Comparison of ENCODE assay signal across 19 cellular contexts in the genomic region with DNA sequence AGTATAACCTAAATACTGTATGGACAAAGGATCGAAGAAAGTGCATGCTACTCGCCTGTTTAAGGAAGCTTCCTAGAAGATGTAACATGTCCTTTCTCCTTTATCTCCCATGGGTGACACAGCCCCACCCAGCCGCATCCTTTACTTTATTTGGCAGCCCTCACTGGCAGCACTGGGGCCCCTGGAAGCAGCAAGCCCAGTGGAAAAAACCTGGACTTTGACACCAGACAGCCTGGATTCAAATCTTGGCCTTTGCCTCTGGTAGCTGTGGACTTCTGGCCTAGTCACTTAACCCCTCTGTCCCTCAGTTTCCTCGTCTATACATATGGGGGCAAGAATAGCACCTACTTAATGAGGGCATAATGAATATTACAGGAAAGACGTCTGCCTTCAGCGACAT.
DNase-seq lines count a peak whose midpoint lies in the region; ATAC-seq and TF ChIP-seq lines count a peak whose summit lies in the region.
"Had no signal": no experiment of that assay in that cellular context is flagged by ENCODE, and none has a peak within 500 bp of the region (broad histone marks: within the 10 kb centered on the region; RNA-seq: fewer than 3 reads in every experiment).

No MANE protein-coding gene starts in this region.

- TF ChIP-seq RAD21 in liver (IDR thresholded peaks at IDR 0.05) = peak; percentile 40 to 49

- no peaks in the 10 kb centered on the region for H3K79me2 ChIP-seq in PC-3 (ENCODE audit: low read length)

- intact Hi-C loops in cardiac septum (cut with DNase I) (no loop called here), left ventricle myocardium inferior (cut with micrococcal nuclease) (no loop called here), transverse colon (cut with DNase I; ENCODE audit: low total_unique reads) (no loop called here), PC-3 (cut with micrococcal nuclease) (no loop called here), Calu3 (cut with micrococcal nuclease; ENCODE audit: unreplicated experiment) (no loop called here)

- no peak for TF ChIP-seq EP300 in transverse colon (IDR thresholded peaks at IDR 0.05; ENCODE audit: low read depth)

- peaks cover 20% of the 10 kb centered on the region for H3K36me3 Mint-ChIP-seq in Calu3 (ENCODE audit: insufficient read depth, unreplicated experiment)

- DNase-seq in cardiac septum (ENCODE audit: low spot score) = peak; percentile 19
- no peak for DNase-seq in left ventricle myocardium inferior
- DNase-seq in RWPE1 (ENCODE audit: low spot score) = no peak
- peak; percentile 7 for DNase-seq in transverse colon
- no peak for DNase-seq in NCI-H2227 treated with DMSO at 0.1 percent for 48 hours (lab: John Stamatoyannopoulos, UW)
- DNase-seq in PC-3 = no peak
- DNase-seq in Calu3 = no peak
- DNase-seq: activated CD4-positive, CD25-positive, alpha-beta regulatory T cell; DMS153; KG1; left cardiac atrium; midbrain; NCI-H1694; NCI-H2171; NCI-H526 treated with DMSO at 0.1 percent for 48 hours; T-helper 9 cell had no signal

- no peaks in the 10 kb centered on the region for H3F3A ChIP-seq in PC-3 (ENCODE audit: low read length, unreplicated experiment)

- H3K27ac ChIP-seq in left ventricle myocardium inferior (replicated peaks) = no peak overlapping the region
- H3K27ac ChIP-seq in RWPE1 = peak overlapping the region; percentile 27; the same call in 1 of the 2 replicates
- peak overlapping the region; percentile 55 to 75 for H3K27ac ChIP-seq in liver (ENCODE audit: low read depth in 1 of 2, low read length in 2 of 2)
- no peak overlapping the region for H3K27ac ChIP-seq in transverse colon
- no peak overlapping the region for H3K27ac ChIP-seq in PC-3 (ENCODE audit: low read length)

- ATAC-seq in PC-3 = no peak
- ATAC-seq: left cardiac atrium had no signal

- H3K27me3 Mint-ChIP-seq in Calu3 (ENCODE audit: unreplicated experiment) = no peaks in the 10 kb centered on the region

- 69% methylated on average over 6 of the region's 6 CpGs for WGBS in liver
- WGBS in transverse colon (ENCODE audit: low coverage in 1 of 2), 2 donors = 72 to 80% methylated on average over 3 to 6 of the region's 6 CpGs

- peaks cover 15% of the 10 kb centered on the region for H3K9me3 ChIP-seq in left ventricle myocardium inferior (replicated peaks)
- no peaks in the 10 kb centered on the region for H3K9me3 ChIP-seq in liver (ENCODE audit: control insufficient read depth in 4 of 4, low read length in 3 of 4)
- H3K9me3 ChIP-seq in transverse colon = peaks cover 5 to 8% of the 10 kb centered on the region in 2 donors
- H3K9me3 ChIP-seq in PC-3 (ENCODE audit: low read length) = no peaks in the 10 kb centered on the region

- CTCF ChIA-PET in RWPE1 (lab: Yijun Ruan, JAX) = no interaction called here
- CTCF ChIA-PET in PC-3 (lab: Charles Lee) = interaction anchor here (0.5 kb wide), 1 partner anchor 87 kb away, joined by 6 read pairs; no protein-coding TSS in a partner anchor
- CTCF ChIA-PET in Calu3 (lab: Charles Lee) = interaction anchor here (0.5 to 1.2 kb wide), 3 partner anchors 57 to 313 kb away, joined by 3 to 4 read pairs (median 4); no protein-coding TSS in a partner anchor

- no peak for TF ChIP-seq POLR2A in transverse colon (IDR thresholded peaks at IDR 0.05)

- POLR2A ChIA-PET in RWPE1 (lab: Yijun Ruan, JAX; ENCODE audit: low non-redundant PET) = no interaction called here
- POLR2A ChIA-PET in PC-3 (lab: Charles Lee; ENCODE audit: unreplicated experiment) = no interaction called here

- TF ChIP-seq CTCF in left ventricle myocardium inferior (IDR thresholded peaks at IDR 0.05; ENCODE audit: borderline replicate concordance) (no peak), RWPE1 (conservative IDR thresholded peaks at IDR 0.05; ENCODE audit: low read depth) (no peak), liver (IDR thresholded peaks at IDR 0.05; ENCODE audit: low read depth, low read length, missing input control) (no peak), transverse colon (IDR thresholded peaks at IDR 0.05) (no peak), PC-3 (conservative IDR thresholded peaks at IDR 0.05; ENCODE audit: low read depth, low read length) (no peak), Calu3 (IDR thresholded peaks at IDR 0.05; ENCODE audit: unreplicated experiment) (no peak)

- no peaks in the 10 kb centered on the region for H3K9me3 Mint-ChIP-seq in Calu3 (ENCODE audit: low read depth, unreplicated experiment)
- H3K9me3 Mint-ChIP-seq: activated T-helper 1 cell treated with anti-CD3 and anti-CD28 coated beads, Interleukin-12 subunit alpha, Interleukin-12 subunit beta, Interleukin-2, Interleukin-4 antibody, amounts not matched to agents 30 ng/mL and 10 ng/mL and 1 ng/mL, durations not matched to agents 14 hours and 24 hours and 36 hours had no signal

- H2AFZ ChIP-seq in PC-3 (ENCODE audit: low read length) = no peak overlapping the region

- no peaks in the 10 kb centered on the region for H3K9me2 ChIP-seq in PC-3 (replicated peaks; ENCODE audit: low read length)

- H3K4me1 ChIP-seq in left ventricle myocardium inferior (no peaks in the 10 kb centered on the region), liver (ENCODE audit: control insufficient read depth in 4 of 4, insufficient read depth in 4 of 4, low read length in 3 of 4) (peaks cover 10 to 35% (median 23%) of the 10 kb centered on the region in 4 donors), transverse colon (no peaks in the 10 kb centered on the region), PC-3 (ENCODE audit: insufficient read depth, low read length) (peaks cover 11% of the 10 kb centered on the region)

- H3K36me3 ChIP-seq in left ventricle myocardium inferior (no peaks in the 10 kb centered on the region), liver (ENCODE audit: control insufficient read depth in 4 of 4, insufficient read depth in 3 of 4, low read depth in 1 of 4, low read length in 3 of 4) (no peaks in the 10 kb centered on the region), transverse colon (no peaks in the 10 kb centered on the region), PC-3 (ENCODE audit: low read depth, low read length) (peaks cover 9% of the 10 kb centered on the region; the same call in 1 of the 2 replicates)

- H3K4me3 ChIP-seq in left ventricle myocardium inferior = no peak overlapping the region
- H3K4me3 ChIP-seq in liver (ENCODE audit: low read depth in 1 of 3, low read length in 3 of 3) = no peak overlapping the region
- no peak overlapping the region for H3K4me3 ChIP-seq in transverse colon
- no peak overlapping the region for H3K4me3 ChIP-seq in PC-3 (ENCODE audit: low read length)

- no peak overlapping the region for H3K27ac Mint-ChIP-seq in Calu3 (ENCODE audit: unreplicated experiment)
- H3K27ac Mint-ChIP-seq: activated T-helper 1 cell treated with anti-CD3 and anti-CD28 coated beads, Interleukin-12 subunit alpha, Interleukin-12 subunit beta, Interleukin-2, Interleukin-4 antibody, amounts not matched to agents 30 ng/mL and 10 ng/mL and 1 ng/mL, durations not matched to agents 14 hours and 24 hours and 36 hours; nephron had no signal

- H3K9ac ChIP-seq in liver (ENCODE audit: low read depth in 1 of 2, low read length in 2 of 2) (no peak overlapping the region), PC-3 (ENCODE audit: low read length) (no peak overlapping the region)

- H3K4me1 Mint-ChIP-seq in Calu3 (ENCODE audit: low read depth, unreplicated experiment) = peaks cover 22% of the 10 kb centered on the region
- H3K4me1 Mint-ChIP-seq: nephron had no signal

- BruUV-seq in PC-3 (replicated peaks; lab: Mats Ljungman, UMichigan) = no TSS peak
- BruUV-seq in Calu3 (replicated peaks; lab: Mats Ljungman, UMichigan) = no TSS peak

- no peaks in the 10 kb centered on the region for H4K20me1 ChIP-seq in PC-3 (ENCODE audit: low read length)

- no peak overlapping the region for H3K4me3 Mint-ChIP-seq in Calu3 (ENCODE audit: low read depth, unreplicated experiment)
- H3K4me3 Mint-ChIP-seq: activated T-helper 1 cell treated with anti-CD3 and anti-CD28 coated beads, Interleukin-12 subunit alpha, Interleukin-12 subunit beta, Interleukin-2, Interleukin-4 antibody, amounts not matched to agents 30 ng/mL and 10 ng/mL and 1 ng/mL, durations not matched to agents 14 hours and 24 hours and 36 hours; nephron had no signal

- no peak overlapping the region for H3K4me2 ChIP-seq in PC-3 (ENCODE audit: low read length)

- H3K27me3 ChIP-seq in left ventricle myocardium inferior (ENCODE audit: low read depth) (no peaks in the 10 kb centered on the region), liver (ENCODE audit: control insufficient read depth in 4 of 4, insufficient read depth in 4 of 4, low read length in 3 of 4) (no peaks in the 10 kb centered on the region), transverse colon (no peaks in the 10 kb centered on the region), PC-3 (ENCODE audit: low read length) (no peaks in the 10 kb centered on the region)

- in situ Hi-C loops in transverse colon (cut with MboI; ENCODE audit: low pct_ligation_motif_present in 1 of 4, low pct_unique_long_range_greater_than_20kb in 1 of 4, low sequenced_read_pairs in 3 of 4) = no loop called here

TF ChIP-seq in liver, 16 proteins besides CTCF, POLR2A, EP300 and RAD21 (continues in another document):
- TF ChIP-seq EGR1 (IDR thresholded peaks at IDR 0.05; ENCODE audit: low read depth in 2 of 2) (peak in 1 of 2 donors; percentile 77), RXRA (IDR thresholded peaks at IDR 0.05) (peak; percentile 58 to 94)
- TF ChIP-seq, protein P1, sequence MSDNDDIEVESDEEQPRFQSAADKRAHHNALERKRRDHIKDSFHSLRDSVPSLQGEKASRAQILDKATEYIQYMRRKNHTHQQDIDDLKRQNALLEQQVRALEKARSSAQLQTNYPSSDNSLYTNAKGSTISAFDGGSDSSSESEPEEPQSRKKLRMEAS (IDR thresholded peaks at IDR 0.05) = peak; percentile 37
- TF ChIP-seq, protein P2, sequence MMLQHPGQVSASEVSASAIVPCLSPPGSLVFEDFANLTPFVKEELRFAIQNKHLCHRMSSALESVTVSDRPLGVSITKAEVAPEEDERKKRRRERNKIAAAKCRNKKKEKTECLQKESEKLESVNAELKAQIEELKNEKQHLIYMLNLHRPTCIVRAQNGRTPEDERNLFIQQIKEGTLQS (IDR thresholded peaks at IDR 0.05) = no peak

Comparison
In these comparisons a context has a peak if more than half of its experiments do, and no peak if none do; other contexts are left out.
1. DNase-seq: peak in cardiac septum (single experiment) and transverse colon (single experiment); none in left ventricle myocardium inferior (single experiment), RWPE1 (single experiment), NCI-H2227 treated with DMSO at 0.1 percent for 48 hours (single experiment), PC-3 (single experiment) and Calu3 (single experiment).
2. H3K27ac ChIP-seq: peak in RWPE1 (single experiment) and liver (2 of 2); none in left ventricle myocardium inferior (single experiment), transverse colon (0 of 4) and PC-3 (single experiment).